In genomic region chr21:37044643-37045042, GRCh38 we compare ENCODE assay signal across 37 cellular contexts. TPM values are rescaled to one million over a fixed set of nuclear protein-coding genes. Genes with fewer than 3 reads are reported as not detected.
"Had no signal": no experiment of that assay in that cellular context is flagged by ENCODE, and none has a peak within 500 bp of the region (broad histone marks: within the 10 kb centered on the region; RNA-seq: fewer than 3 reads in every experiment).

No MANE protein-coding gene starts in this region.

- DNase-seq: activated CD4-positive, alpha-beta memory T cell treated with anti-CD3 and anti-CD28 coated beads for 36 hours; activated CD4-positive, alpha-beta T cell treated with anti-CD3 and anti-CD28 coated beads for 36 hours; activated CD4-positive, alpha-beta T cell treated with anti-CD3 and anti-CD28 coated beads, Interleukin-2, amount 10 ng/mL, durations not matched to agents 24 days and 14 days; activated CD4-positive, CD25-positive, alpha-beta regulatory T cell; activated CD4-positive, CD25-positive, alpha-beta regulatory T cell treated with anti-CD3 and anti-CD28 coated beads, Interleukin-2, amount 50 U/mL, for 72 hours; activated CD8-positive, alpha-beta memory T cell treated with anti-CD3 and anti-CD28 coated beads, Interleukin-2, amount 50 U/mL, for 4 hours; activated effector memory CD4-positive, alpha-beta T cell treated with anti-CD3 and anti-CD28 coated beads, Interleukin-2, amount 50 U/mL, for 16 hours; activated naive CD8-positive, alpha-beta T cell treated with anti-CD3 and anti-CD28 coated beads for 36 hours; activated T-cell treated with anti-CD3 and anti-CD28 coated beads, Interleukin-2, amount 50 U/mL, for 1 hour; activated T-cell treated with anti-CD3 and anti-CD28 coated beads, Interleukin-2, amount 50 U/mL, for 48 hours; amniotic stem cell; anterior cingulate cortex; brain microvascular endothelial cell; cortex of kidney; dermis blood vessel endothelial cell; effector CD4-positive, alpha-beta T cell; esophagus squamous epithelium; foreskin melanocyte; heart right ventricle; T-helper 17 cell; T1000 had no signal

- H3K4me1 ChIP-seq: gastroesophageal sphincter, heart right ventricle had no signal

- H3K4me3 Mint-ChIP-seq: activated CD4-positive, alpha-beta memory T cell treated with anti-CD3 and anti-CD28 coated beads for 36 hours; activated CD4-positive, alpha-beta T cell treated with anti-CD3 and anti-CD28 coated beads for 36 hours; activated CD4-positive, alpha-beta T cell treated with anti-CD3 and anti-CD28 coated beads, Interleukin-2, amount 10 ng/mL, durations not matched to agents 24 days and 14 days; activated CD8-positive, alpha-beta memory T cell treated with anti-CD3 and anti-CD28 coated beads, Interleukin-2, amount 10 ng/mL, durations not matched to agents 7 days and 5 days; activated CD8-positive, alpha-beta T cell treated with anti-CD3 and anti-CD28 coated beads, Interleukin-2, amount 10 ng/mL, durations not matched to agents 7 days and 5 days; activated naive CD4-positive, alpha-beta T cell treated with anti-CD3 and anti-CD28 coated beads for 36 hours; activated naive CD4-positive, alpha-beta T cell treated with anti-CD3 and anti-CD28 coated beads, Interleukin-2, amount 50 U/mL, for 24 hours; activated naive CD8-positive, alpha-beta T cell treated with anti-CD3 and anti-CD28 coated beads for 36 hours; activated T-helper 1 cell treated with anti-CD3 and anti-CD28 coated beads, Interleukin-12 subunit alpha, Interleukin-12 subunit beta, Interleukin-2, Interleukin-4 antibody, amounts not matched to agents 30 ng/mL and 10 ng/mL and 1 ng/mL, durations not matched to agents 14 hours and 24 hours and 36 hours; central memory CD8-positive, alpha-beta T cell; T-helper 17 cell; T-helper 2 cell treated with Interferon-gamma antibody and Interleukin-4, amounts not matched to agents 5 μg/mL and 100 μg/mL, for 36 hours had no signal

- H3K9me3 ChIP-seq: esophagus squamous epithelium, gastroesophageal sphincter, heart right ventricle had no signal

- H3K9me3 Mint-ChIP-seq: activated CD4-positive, alpha-beta memory T cell treated with anti-CD3 and anti-CD28 coated beads for 36 hours; activated CD4-positive, alpha-beta T cell treated with anti-CD3 and anti-CD28 coated beads, Interleukin-2, amount 10 ng/mL, durations not matched to agents 24 days and 14 days; activated naive CD4-positive, alpha-beta T cell treated with anti-CD3 and anti-CD28 coated beads for 36 hours; activated naive CD4-positive, alpha-beta T cell treated with anti-CD3 and anti-CD28 coated beads, Interleukin-2, amount 50 U/mL, for 24 hours; activated naive CD8-positive, alpha-beta T cell treated with anti-CD3 and anti-CD28 coated beads for 36 hours; activated T-helper 1 cell treated with anti-CD3 and anti-CD28 coated beads, Interleukin-12 subunit alpha, Interleukin-12 subunit beta, Interleukin-2, Interleukin-4 antibody, amounts not matched to agents 30 ng/mL and 10 ng/mL and 1 ng/mL, durations not matched to agents 14 hours and 24 hours and 36 hours; activated T-helper 2 cell treated with anti-CD3 and anti-CD28 coated beads, Interferon-gamma antibody, Interleukin-2, Interleukin-4, amounts not matched to agents 10 μg/mL and 5 μg/mL and 100 μg/mL, durations not matched to agents 14 hours and 24 hours and 36 hours; central memory CD8-positive, alpha-beta T cell; effector memory CD8-positive, alpha-beta T cell; T-helper 2 cell treated with Interferon-gamma antibody and Interleukin-4, amounts not matched to agents 5 μg/mL and 100 μg/mL, for 36 hours had no signal

- ATAC-seq: gastroesophageal sphincter, heart right ventricle had no signal

- H3K36me3 Mint-ChIP-seq: activated CD4-positive, alpha-beta memory T cell treated with anti-CD3 and anti-CD28 coated beads for 36 hours; activated CD8-positive, alpha-beta memory T cell treated with anti-CD3 and anti-CD28 coated beads, Interleukin-2, amount 10 ng/mL, durations not matched to agents 7 days and 5 days; activated naive CD4-positive, alpha-beta T cell treated with anti-CD3 and anti-CD28 coated beads, Interleukin-2, amount 50 U/mL, for 24 hours; activated naive CD8-positive, alpha-beta T cell treated with anti-CD3 and anti-CD28 coated beads for 36 hours had no signal

- H3K27me3 Mint-ChIP-seq: activated CD4-positive, alpha-beta T cell treated with anti-CD3 and anti-CD28 coated beads for 36 hours had no signal

- H3K27ac ChIP-seq: brain microvascular endothelial cell, epithelial cell of prostate, esophagus squamous epithelium, gastroesophageal sphincter, heart right ventricle had no signal

- H3K4me3 ChIP-seq: esophagus squamous epithelium, gastroesophageal sphincter, heart right ventricle had no signal

- H3K27me3 ChIP-seq: brain microvascular endothelial cell had no signal

- H3K36me3 ChIP-seq: brain microvascular endothelial cell, esophagus squamous epithelium, gastroesophageal sphincter, heart right ventricle had no signal

- H3K27ac Mint-ChIP-seq: activated CD4-positive, alpha-beta memory T cell treated with anti-CD3 and anti-CD28 coated beads for 36 hours; activated CD4-positive, alpha-beta T cell treated with anti-CD3 and anti-CD28 coated beads for 36 hours; activated CD4-positive, alpha-beta T cell treated with anti-CD3 and anti-CD28 coated beads, Interleukin-2, amount 10 ng/mL, durations not matched to agents 24 days and 14 days; activated CD8-positive, alpha-beta memory T cell treated with anti-CD3 and anti-CD28 coated beads, Interleukin-2, amount 10 ng/mL, durations not matched to agents 7 days and 5 days; activated CD8-positive, alpha-beta T cell treated with anti-CD3 and anti-CD28 coated beads, Interleukin-2, amount 10 ng/mL, durations not matched to agents 7 days and 5 days; activated naive CD4-positive, alpha-beta T cell treated with anti-CD3 and anti-CD28 coated beads for 36 hours; activated naive CD4-positive, alpha-beta T cell treated with anti-CD3 and anti-CD28 coated beads, Interleukin-2, amount 50 U/mL, for 24 hours; activated naive CD8-positive, alpha-beta T cell treated with anti-CD3 and anti-CD28 coated beads for 36 hours; activated T-helper 1 cell treated with anti-CD3 and anti-CD28 coated beads, Interleukin-12 subunit alpha, Interleukin-12 subunit beta, Interleukin-2, Interleukin-4 antibody, amounts not matched to agents 30 ng/mL and 10 ng/mL and 1 ng/mL, durations not matched to agents 14 hours and 24 hours and 36 hours; activated T-helper 2 cell treated with anti-CD3 and anti-CD28 coated beads, Interferon-gamma antibody, Interleukin-2, Interleukin-4, amounts not matched to agents 10 μg/mL and 5 μg/mL and 100 μg/mL, durations not matched to agents 14 hours and 24 hours and 36 hours; T-helper 17 cell; T-helper 2 cell treated with Interferon-gamma antibody and Interleukin-4, amounts not matched to agents 5 μg/mL and 100 μg/mL, for 36 hours had no signal

RNA-seq across cellular contexts. Expression of gene RIPPLY3, which starts 38.1 kb away (rescaled TPM):
- total RNA-seq: activated T-helper 2 cell treated with anti-CD3 and anti-CD28 coated beads, Interferon-gamma antibody, Interleukin-2, Interleukin-4, amounts not matched to agents 10 μg/mL and 5 μg/mL and 100 μg/mL, durations not matched to agents 14 hours and 24 hours and 36 hours; astrocyte; cardiac septum; endothelial cell of umbilical vein; fibroblast of lung; gastroesophageal sphincter; glomerular endothelial cell; heart right ventricle; T-helper 17 cell had no signal
